1 cellular context compared by ENCODE assay signal in the genomic region with DNA sequence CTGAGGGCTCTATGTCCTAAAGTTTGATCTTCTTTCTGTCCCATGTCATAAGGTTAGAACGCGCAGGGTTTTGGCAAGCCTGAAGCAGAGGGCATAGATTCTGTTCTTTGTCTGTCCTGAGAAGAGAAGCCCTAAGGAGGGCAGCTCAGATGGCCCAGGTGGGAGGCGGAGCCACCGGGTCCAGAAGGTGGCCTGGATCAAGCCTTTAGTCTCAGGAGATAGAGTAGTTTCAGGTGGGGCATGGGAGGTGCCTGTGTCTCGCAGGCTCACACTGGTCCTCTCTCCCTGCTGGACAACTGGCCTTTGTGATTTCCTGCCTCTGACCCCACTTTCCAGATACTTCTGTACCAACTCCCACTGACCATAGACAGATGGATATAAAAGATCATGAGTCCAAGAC.
TF ChIP-seq lines count a peak whose summit lies in the region.

No MANE protein-coding gene starts in this region.

TF ChIP-seq in WTC11, 78 proteins besides CTCF, POLR2A, EP300 and RAD21 (continued from another document):
- TF ChIP-seq, protein P1, sequence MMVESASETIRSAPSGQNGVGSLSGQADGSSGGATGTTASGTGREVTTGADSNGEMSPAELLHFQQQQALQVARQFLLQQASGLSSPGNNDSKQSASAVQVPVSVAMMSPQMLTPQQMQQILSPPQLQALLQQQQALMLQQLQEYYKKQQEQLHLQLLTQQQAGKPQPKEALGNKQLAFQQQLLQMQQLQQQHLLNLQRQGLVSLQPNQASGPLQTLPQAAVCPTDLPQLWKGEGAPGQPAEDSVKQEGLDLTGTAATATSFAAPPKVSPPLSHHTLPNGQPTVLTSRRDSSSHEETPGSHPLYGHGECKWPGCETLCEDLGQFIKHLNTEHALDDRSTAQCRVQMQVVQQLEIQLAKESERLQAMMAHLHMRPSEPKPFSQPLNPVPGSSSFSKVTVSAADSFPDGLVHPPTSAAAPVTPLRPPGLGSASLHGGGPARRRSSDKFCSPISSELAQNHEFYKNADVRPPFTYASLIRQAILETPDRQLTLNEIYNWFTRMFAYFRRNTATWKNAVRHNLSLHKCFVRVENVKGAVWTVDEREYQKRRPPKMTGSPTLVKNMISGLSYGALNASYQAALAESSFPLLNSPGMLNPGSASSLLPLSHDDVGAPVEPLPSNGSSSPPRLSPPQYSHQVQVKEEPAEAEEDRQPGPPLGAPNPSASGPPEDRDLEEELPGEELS (CRISPR knock-in tag; IDR thresholded peaks at IDR 0.05): no peak
- TF ChIP-seq SMAD4 (CRISPR knock-in tag; IDR thresholded peaks at IDR 0.05): no peak
- no peak for TF ChIP-seq EMX1 (CRISPR knock-in tag; IDR thresholded peaks at IDR 0.05)
- TF ChIP-seq, protein P2, sequence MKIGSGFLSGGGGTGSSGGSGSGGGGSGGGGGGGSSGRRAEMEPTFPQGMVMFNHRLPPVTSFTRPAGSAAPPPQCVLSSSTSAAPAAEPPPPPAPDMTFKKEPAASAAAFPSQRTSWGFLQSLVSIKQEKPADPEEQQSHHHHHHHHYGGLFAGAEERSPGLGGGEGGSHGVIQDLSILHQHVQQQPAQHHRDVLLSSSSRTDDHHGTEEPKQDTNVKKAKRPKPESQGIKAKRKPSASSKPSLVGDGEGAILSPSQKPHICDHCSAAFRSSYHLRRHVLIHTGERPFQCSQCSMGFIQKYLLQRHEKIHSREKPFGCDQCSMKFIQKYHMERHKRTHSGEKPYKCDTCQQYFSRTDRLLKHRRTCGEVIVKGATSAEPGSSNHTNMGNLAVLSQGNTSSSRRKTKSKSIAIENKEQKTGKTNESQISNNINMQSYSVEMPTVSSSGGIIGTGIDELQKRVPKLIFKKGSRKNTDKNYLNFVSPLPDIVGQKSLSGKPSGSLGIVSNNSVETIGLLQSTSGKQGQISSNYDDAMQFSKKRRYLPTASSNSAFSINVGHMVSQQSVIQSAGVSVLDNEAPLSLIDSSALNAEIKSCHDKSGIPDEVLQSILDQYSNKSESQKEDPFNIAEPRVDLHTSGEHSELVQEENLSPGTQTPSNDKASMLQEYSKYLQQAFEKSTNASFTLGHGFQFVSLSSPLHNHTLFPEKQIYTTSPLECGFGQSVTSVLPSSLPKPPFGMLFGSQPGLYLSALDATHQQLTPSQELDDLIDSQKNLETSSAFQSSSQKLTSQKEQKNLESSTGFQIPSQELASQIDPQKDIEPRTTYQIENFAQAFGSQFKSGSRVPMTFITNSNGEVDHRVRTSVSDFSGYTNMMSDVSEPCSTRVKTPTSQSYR (CRISPR knock-in tag; IDR thresholded peaks at IDR 0.05): no peak
- TF ChIP-seq, protein P3, sequence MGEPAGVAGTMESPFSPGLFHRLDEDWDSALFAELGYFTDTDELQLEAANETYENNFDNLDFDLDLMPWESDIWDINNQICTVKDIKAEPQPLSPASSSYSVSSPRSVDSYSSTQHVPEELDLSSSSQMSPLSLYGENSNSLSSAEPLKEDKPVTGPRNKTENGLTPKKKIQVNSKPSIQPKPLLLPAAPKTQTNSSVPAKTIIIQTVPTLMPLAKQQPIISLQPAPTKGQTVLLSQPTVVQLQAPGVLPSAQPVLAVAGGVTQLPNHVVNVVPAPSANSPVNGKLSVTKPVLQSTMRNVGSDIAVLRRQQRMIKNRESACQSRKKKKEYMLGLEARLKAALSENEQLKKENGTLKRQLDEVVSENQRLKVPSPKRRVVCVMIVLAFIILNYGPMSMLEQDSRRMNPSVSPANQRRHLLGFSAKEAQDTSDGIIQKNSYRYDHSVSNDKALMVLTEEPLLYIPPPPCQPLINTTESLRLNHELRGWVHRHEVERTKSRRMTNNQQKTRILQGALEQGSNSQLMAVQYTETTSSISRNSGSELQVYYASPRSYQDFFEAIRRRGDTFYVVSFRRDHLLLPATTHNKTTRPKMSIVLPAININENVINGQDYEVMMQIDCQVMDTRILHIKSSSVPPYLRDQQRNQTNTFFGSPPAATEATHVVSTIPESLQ (CRISPR knock-in tag; IDR thresholded peaks at IDR 0.05): no peak
- no peak for TF ChIP-seq ZNF416 (CRISPR knock-in tag; IDR thresholded peaks at IDR 0.05)
- TF ChIP-seq JAZF1 (CRISPR knock-in tag; IDR thresholded peaks at IDR 0.05): no peak
- TF ChIP-seq ZNF671 (CRISPR knock-in tag; IDR thresholded peaks at IDR 0.05): no peak
- no peak for TF ChIP-seq IRF2 (CRISPR knock-in tag; IDR thresholded peaks at IDR 0.05; ENCODE audit: borderline replicate concordance, low read depth)
- TF ChIP-seq, protein P4, sequence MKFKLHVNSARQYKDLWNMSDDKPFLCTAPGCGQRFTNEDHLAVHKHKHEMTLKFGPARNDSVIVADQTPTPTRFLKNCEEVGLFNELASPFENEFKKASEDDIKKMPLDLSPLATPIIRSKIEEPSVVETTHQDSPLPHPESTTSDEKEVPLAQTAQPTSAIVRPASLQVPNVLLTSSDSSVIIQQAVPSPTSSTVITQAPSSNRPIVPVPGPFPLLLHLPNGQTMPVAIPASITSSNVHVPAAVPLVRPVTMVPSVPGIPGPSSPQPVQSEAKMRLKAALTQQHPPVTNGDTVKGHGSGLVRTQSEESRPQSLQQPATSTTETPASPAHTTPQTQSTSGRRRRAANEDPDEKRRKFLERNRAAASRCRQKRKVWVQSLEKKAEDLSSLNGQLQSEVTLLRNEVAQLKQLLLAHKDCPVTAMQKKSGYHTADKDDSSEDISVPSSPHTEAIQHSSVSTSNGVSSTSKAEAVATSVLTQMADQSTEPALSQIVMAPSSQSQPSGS (CRISPR knock-in tag; IDR thresholded peaks at IDR 0.05; ENCODE audit: borderline replicate concordance, low read depth): no peak
- TF ChIP-seq, protein P5, sequence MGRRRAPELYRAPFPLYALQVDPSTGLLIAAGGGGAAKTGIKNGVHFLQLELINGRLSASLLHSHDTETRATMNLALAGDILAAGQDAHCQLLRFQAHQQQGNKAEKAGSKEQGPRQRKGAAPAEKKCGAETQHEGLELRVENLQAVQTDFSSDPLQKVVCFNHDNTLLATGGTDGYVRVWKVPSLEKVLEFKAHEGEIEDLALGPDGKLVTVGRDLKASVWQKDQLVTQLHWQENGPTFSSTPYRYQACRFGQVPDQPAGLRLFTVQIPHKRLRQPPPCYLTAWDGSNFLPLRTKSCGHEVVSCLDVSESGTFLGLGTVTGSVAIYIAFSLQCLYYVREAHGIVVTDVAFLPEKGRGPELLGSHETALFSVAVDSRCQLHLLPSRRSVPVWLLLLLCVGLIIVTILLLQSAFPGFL (CRISPR knock-in tag; IDR thresholded peaks at IDR 0.05; ENCODE audit: borderline replicate concordance): no peak
